26 cellular contexts compared by ENCODE assay signal in genomic region chr12:56252649-56253048, GRCh38. TPM values are rescaled to one million over a fixed set of nuclear protein-coding genes. Genes with fewer than 3 reads are reported as not detected.
DNase-seq lines count a peak whose midpoint lies in the region; ATAC-seq, FAIRE-seq and TF ChIP-seq lines count a peak whose summit lies in the region.
"Had no signal": no experiment of that assay in that cellular context is flagged by ENCODE, and none has a peak within 500 bp of the region (broad histone marks: within the 10 kb centered on the region; RNA-seq: fewer than 3 reads in every experiment).

No MANE protein-coding gene starts in this region.

- TF ChIP-seq EP300 in HepG2 (IDR thresholded peaks at IDR 0.05; ENCODE audit: low read depth in 2 of 2, low read length in 2 of 2) (no peak), HepG2 (CRISPR knock-in tag; IDR thresholded peaks at IDR 0.05; ENCODE audit: borderline replicate concordance) (no peak)

- H2AFZ ChIP-seq in HepG2 (ENCODE audit: low read length), result no peak overlapping the region

- H3K27ac ChIP-seq in 22Rv1, result 0 out of 2 replicates have a peak overlapping the region, but pooled peaks have one; percentile 12
- H3K27ac ChIP-seq in HepG2 (ENCODE audit: extremely low read length, insufficient read depth, low read length), result no peak overlapping the region
- H3K27ac ChIP-seq: A549, BLaER1 had no signal

- no peaks in the 10 kb centered on the region for H3K9me3 ChIP-seq in HepG2 (ENCODE audit: low read length)
- H3K9me3 ChIP-seq: A549, BE2C, BLaER1 had no signal

- H4K20me1 ChIP-seq in HepG2 (ENCODE audit: insufficient read depth, low read length), result no peaks in the 10 kb centered on the region

- no peak overlapping the region for H3K9ac ChIP-seq in HepG2 (ENCODE audit: insufficient read depth, low read depth, low read length)
- H3K9ac ChIP-seq: BLaER1 had no signal

- in situ Hi-C loops in HepG2 (cut with HindIII; ENCODE audit: extremely low pct_ligation_motif_present, low pct_unique_long_range_greater_than_20kb), result no loop called here

- H3K4me2 ChIP-seq in HepG2 (ENCODE audit: low read depth, low read length), result no peak overlapping the region
- H3K4me2 ChIP-seq: A549, BLaER1 had no signal

- peaks cover 10% of the 10 kb centered on the region for H3K79me2 ChIP-seq in HepG2 (ENCODE audit: insufficient read depth, low read length)

- TF ChIP-seq RAD21 in HepG2 (CRISPR knock-in tag; IDR thresholded peaks at IDR 0.05), result no peak

- intact Hi-C loops in HepG2 (cut with micrococcal nuclease; ENCODE audit: unreplicated experiment), result no loop called here

- BruUV-seq in HepG2 (replicated peaks; lab: Mats Ljungman, UMichigan), result no TSS peak

- peaks cover 17% of the 10 kb centered on the region for H3K4me1 ChIP-seq in HepG2 (ENCODE audit: insufficient read depth, low read length)

- no peaks in the 10 kb centered on the region for H3K27me3 ChIP-seq in H7 (ENCODE audit: control insufficient read depth, insufficient read depth, low read length)
- H3K27me3 ChIP-seq in HepG2 (ENCODE audit: control insufficient read depth in 1 of 2, insufficient read depth in 2 of 2, low read length in 2 of 2), result no peaks in the 10 kb centered on the region
- H3K27me3 ChIP-seq: BE2C, BLaER1 had no signal

- DNase-seq in H7, result peak; percentile 8
- DNase-seq in HepG2 (ENCODE audit: low spot score), result no peak
- DNase-seq in mesenteric fat pad (ENCODE audit: low spot score), result no peak
- DNase-seq in HK-2 (ENCODE audit: unreplicated experiment), result no peak
- DNase-seq in NCI-H1436 treated with DMSO at 0.1 percent for 48 hours (lab: John Stamatoyannopoulos, UW), result no peak
- DNase-seq: BE2C; C1 segment of cervical spinal cord; CD4-positive, alpha-beta memory T cell; CD4-positive, CD25-positive, alpha-beta regulatory T cell; CD8-positive, alpha-beta memory T cell; COR-L47; DMS 273 treated with DMSO at 0.1 percent for 48 hours; DMS153; DMS53; DMS79; DND-41; EL; GDM1 had no signal

- POLR2A ChIA-PET in HepG2 (lab: Yijun Ruan, JAX), result interaction anchor here (1.4 kb wide), 1 partner anchor 21 kb away, joined by 4 read pairs; no protein-coding TSS in a partner anchor

- no peak for ATAC-seq in HepG2
- ATAC-seq: A549, GM12878 had no signal

- CTCF ChIA-PET in HepG2 (lab: Yijun Ruan, JAX; ENCODE audit: low intra/inter-chr PET ratio, low total read pairs), result no interaction called here

- no peak for TF ChIP-seq POLR2A in HepG2 (IDR thresholded peaks at IDR 0.05; ENCODE audit: insufficient read depth in 1 of 2, low read depth in 2 of 2, low read length in 2 of 2)

- H3K4me3 ChIP-seq in H7 (ENCODE audit: insufficient read depth, low read depth, low read length) (no peak overlapping the region), HepG2 (replicated peaks in 1 of 3; ENCODE audit: insufficient read depth in 1 of 3, low read depth in 2 of 3, low read length in 3 of 3) (no peak overlapping the region)
- H3K4me3 ChIP-seq: A549, BLaER1, GM12878 had no signal

- 90% methylated on average over 3 of the region's 3 CpGs for WGBS in HepG2 (ENCODE audit: low lambda C conversion rate)

- H3K36me3 ChIP-seq in H7 (replicated peaks; ENCODE audit: control insufficient read depth, insufficient read depth, low read length), result peaks cover 64% of the 10 kb centered on the region
- H3K36me3 ChIP-seq in HepG2 (replicated peaks in 1 of 2; ENCODE audit: control insufficient read depth in 1 of 2, insufficient read depth in 2 of 2, low read length in 2 of 2), result peaks cover 31 to 55% of the 10 kb centered on the region in 2 experiments

- TF ChIP-seq CTCF in 22Rv1 (IDR thresholded peaks at IDR 0.05) (no peak), HepG2 (CRISPR knock-in tag; IDR thresholded peaks at IDR 0.05) (no peak)

- no peak for FAIRE-seq in HepG2 (lab: Jason Lieb, UNC)
- FAIRE-seq: A549, GM12878, GM12892, GM18507 had no signal

RNA-seq across cellular contexts. Expression of gene ANKRD52, which starts 5.5 kb away (rescaled TPM):
- total RNA-seq in H7 (2014; rRNA removed; shearing (Covaris generic)), result 11.2 and 13.7 TPM in 2 replicates
- 7.8 and 22.0 TPM in 2 replicates for total RNA-seq in HepG2 (2016; rRNA removed; fragmentation: Illumina TruSeq; extraction: Trizol)
- total RNA-seq in HepG2 (2016; cell fraction: cytosol; rRNA removed; fragmentation: Illumina TruSeq; extraction: Trizol; ENCODE audit: low read depth), result 1.1 and 2.9 TPM in 2 replicates
- total RNA-seq in HepG2 (2016; cell fraction: insoluble cytoplasmic fraction; rRNA removed; fragmentation: Illumina TruSeq; extraction: Trizol), result 7.7 and 17.9 TPM in 2 replicates
- 4.4 and 5.8 TPM in 2 replicates for total RNA-seq in HepG2 (2016; cell fraction: membrane; rRNA removed; fragmentation: Illumina TruSeq; extraction: Trizol)
- total RNA-seq in HepG2 (2016; cell fraction: nucleus; rRNA removed; fragmentation: Illumina TruSeq; extraction: Trizol), result 11.5 and 15.5 TPM in 2 replicates
- polyA plus RNA-seq in HepG2 (2011; rRNA removed), result 9.2 and 11.2 TPM in 2 replicates
- 6.2 TPM in 2 replicates for polyA plus RNA-seq in HepG2 (2011; cell fraction: cytosol; rRNA removed)
- polyA plus RNA-seq in HepG2 (2011; cell fraction: nucleus; rRNA removed), result 29.6 and 34.0 TPM in 2 replicates
- 9.0 and 10.3 TPM in 2 replicates for polyA plus RNA-seq in HepG2 (2012)
- polyA plus RNA-seq in HepG2 (2016; cell fraction: cytosol; fragmentation: Illumina TruSeq; extraction: Trizol; ENCODE audit: low read depth), result 0.48 and 0.53 TPM in 2 replicates
- polyA plus RNA-seq in HepG2 (2016; cell fraction: insoluble cytoplasmic fraction; fragmentation: Illumina TruSeq; extraction: Trizol; ENCODE audit: low read depth), result 9.4 and 12.7 TPM in 2 replicates
- polyA plus RNA-seq in HepG2 (2016; cell fraction: membrane; fragmentation: Illumina TruSeq; extraction: Trizol; ENCODE audit: low read depth), result 1.5 and 1.6 TPM in 2 replicates
- polyA plus RNA-seq in HepG2 (2016; cell fraction: nucleus; fragmentation: Illumina TruSeq; extraction: Trizol; ENCODE audit: insufficient read depth, low read depth), result 25.3 and 28.1 TPM in 2 replicates
- polyA minus RNA-seq in HepG2 (2011; rRNA and poly(A)+ RNA removed; ENCODE audit: low replicate concordance), result 34.8 and 47.2 TPM in 2 replicates
- polyA minus RNA-seq in HepG2 (2011; cell fraction: cytosol; rRNA and poly(A)+ RNA removed), result 11.2 and 12.0 TPM in 2 replicates
- 11.9 and 12.7 TPM in 2 replicates for polyA minus RNA-seq in HepG2 (2011; cell fraction: nucleus; rRNA and poly(A)+ RNA removed)
- total RNA-seq in mesenteric fat pad, result 46.8 TPM

RNA-seq across cellular contexts. Expression of gene COQ10A, which starts 14.1 kb away (rescaled TPM):
- total RNA-seq in H7 (2014; rRNA removed; shearing (Covaris generic)), result 15.5 and 21.2 TPM in 2 replicates
- total RNA-seq in HepG2 (2016; rRNA removed; fragmentation: Illumina TruSeq; extraction: Trizol) (18.6 and 21.0 TPM in 2 replicates), mesenteric fat pad (7.7 TPM)
- 10.8 and 11.2 TPM in 2 replicates for total RNA-seq in HepG2 (2016; cell fraction: cytosol; rRNA removed; fragmentation: Illumina TruSeq; extraction: Trizol; ENCODE audit: low read depth)
- 20.5 and 20.7 TPM in 2 replicates for total RNA-seq in HepG2 (2016; cell fraction: insoluble cytoplasmic fraction; rRNA removed; fragmentation: Illumina TruSeq; extraction: Trizol)
- 19.9 and 20.0 TPM in 2 replicates for total RNA-seq in HepG2 (2016; cell fraction: membrane; rRNA removed; fragmentation: Illumina TruSeq; extraction: Trizol)
- total RNA-seq in HepG2 (2016; cell fraction: nucleus; rRNA removed; fragmentation: Illumina TruSeq; extraction: Trizol), result 16.9 and 18.6 TPM in 2 replicates
- 35.3 and 37.3 TPM in 2 replicates for polyA plus RNA-seq in HepG2 (2011; rRNA removed)
- polyA plus RNA-seq in HepG2 (2011; cell fraction: cytosol; rRNA removed), result 27.3 and 29.7 TPM in 2 replicates
- 47.9 and 56.5 TPM in 2 replicates for polyA plus RNA-seq in HepG2 (2011; cell fraction: nucleus; rRNA removed)
- 14.4 TPM in 2 replicates for polyA plus RNA-seq in HepG2 (2012)
- 11.5 and 12.3 TPM in 2 replicates for polyA plus RNA-seq in HepG2 (2016; cell fraction: cytosol; fragmentation: Illumina TruSeq; extraction: Trizol; ENCODE audit: low read depth)
- polyA plus RNA-seq in HepG2 (2016; cell fraction: insoluble cytoplasmic fraction; fragmentation: Illumina TruSeq; extraction: Trizol; ENCODE audit: low read depth), result 20.5 and 20.9 TPM in 2 replicates
- 16.8 and 16.9 TPM in 2 replicates for polyA plus RNA-seq in HepG2 (2016; cell fraction: membrane; fragmentation: Illumina TruSeq; extraction: Trizol; ENCODE audit: low read depth)
- polyA plus RNA-seq in HepG2 (2016; cell fraction: nucleus; fragmentation: Illumina TruSeq; extraction: Trizol; ENCODE audit: insufficient read depth, low read depth), result 52.1 and 53.2 TPM in 2 replicates
- 23.4 and 33.2 TPM in 2 replicates for polyA minus RNA-seq in HepG2 (2011; rRNA and poly(A)+ RNA removed; ENCODE audit: low replicate concordance)
- 7.5 and 9.5 TPM in 2 replicates for polyA minus RNA-seq in HepG2 (2011; cell fraction: cytosol; rRNA and poly(A)+ RNA removed)
- 33.2 and 35.2 TPM in 2 replicates for polyA minus RNA-seq in HepG2 (2011; cell fraction: nucleus; rRNA and poly(A)+ RNA removed)

RNA-seq across cellular contexts. Expression of gene SLC39A5, which starts 22.8 kb away (rescaled TPM):
- 0.48 TPM in 1 of 2 replicates, not detected in the other for total RNA-seq in H7 (2014; rRNA removed; shearing (Covaris generic))
- 39.7 and 101 TPM in 2 replicates for total RNA-seq in HepG2 (2016; rRNA removed; fragmentation: Illumina TruSeq; extraction: Trizol)
- total RNA-seq in HepG2 (2016; cell fraction: cytosol; rRNA removed; fragmentation: Illumina TruSeq; extraction: Trizol; ENCODE audit: low read depth), result 32.8 and 38.8 TPM in 2 replicates
- total RNA-seq in HepG2 (2016; cell fraction: insoluble cytoplasmic fraction; rRNA removed; fragmentation: Illumina TruSeq; extraction: Trizol), result 36.4 and 95.0 TPM in 2 replicates
- 38.5 and 51.4 TPM in 2 replicates for total RNA-seq in HepG2 (2016; cell fraction: membrane; rRNA removed; fragmentation: Illumina TruSeq; extraction: Trizol)
- 91.1 and 122 TPM in 2 replicates for total RNA-seq in HepG2 (2016; cell fraction: nucleus; rRNA removed; fragmentation: Illumina TruSeq; extraction: Trizol)
- 59.7 and 80.6 TPM in 2 replicates for polyA plus RNA-seq in HepG2 (2011; rRNA removed)
- 50.4 and 79.1 TPM in 2 replicates for polyA plus RNA-seq in HepG2 (2011; cell fraction: cytosol; rRNA removed)
- polyA plus RNA-seq in HepG2 (2011; cell fraction: nucleus; rRNA removed), result 344 and 397 TPM in 2 replicates
- 73.0 and 80.9 TPM in 2 replicates for polyA plus RNA-seq in HepG2 (2012)
- 21.5 and 22.3 TPM in 2 replicates for polyA plus RNA-seq in HepG2 (2016; cell fraction: cytosol; fragmentation: Illumina TruSeq; extraction: Trizol; ENCODE audit: low read depth)
- polyA plus RNA-seq in HepG2 (2016; cell fraction: insoluble cytoplasmic fraction; fragmentation: Illumina TruSeq; extraction: Trizol; ENCODE audit: low read depth), result 28.4 and 31.4 TPM in 2 replicates
- 29.6 and 33.0 TPM in 2 replicates for polyA plus RNA-seq in HepG2 (2016; cell fraction: membrane; fragmentation: Illumina TruSeq; extraction: Trizol; ENCODE audit: low read depth)
- 202 and 204 TPM in 2 replicates for polyA plus RNA-seq in HepG2 (2016; cell fraction: nucleus; fragmentation: Illumina TruSeq; extraction: Trizol; ENCODE audit: insufficient read depth, low read depth)
- polyA minus RNA-seq in HepG2 (2011; rRNA and poly(A)+ RNA removed; ENCODE audit: low replicate concordance), result 75.4 TPM in 1 of 2 replicates, not detected in the other
- polyA minus RNA-seq in HepG2 (2011; cell fraction: cytosol; rRNA and poly(A)+ RNA removed), result 29.5 and 41.4 TPM in 2 replicates
- polyA minus RNA-seq in HepG2 (2011; cell fraction: nucleus; rRNA and poly(A)+ RNA removed), result 30.3 and 40.7 TPM in 2 replicates
- 0.16 TPM for total RNA-seq in mesenteric fat pad
- total RNA-seq: A172, G401 had no signal
- polyA plus RNA-seq: CD4-positive, alpha-beta memory T cell; CD4-positive, CD25-positive, alpha-beta regulatory T cell; CD8-positive, alpha-beta memory T cell had no signal

RNA-seq across cellular contexts. Expression of gene NABP2, which starts 28.5 kb away (rescaled TPM):
- 45.5 and 50.4 TPM in 2 replicates for total RNA-seq in H7 (2014; rRNA removed; shearing (Covaris generic))
- total RNA-seq in HepG2 (2016; rRNA removed; fragmentation: Illumina TruSeq; extraction: Trizol), result 31.2 and 33.2 TPM in 2 replicates
- 85.1 and 99.3 TPM in 2 replicates for total RNA-seq in HepG2 (2016; cell fraction: cytosol; rRNA removed; fragmentation: Illumina TruSeq; extraction: Trizol; ENCODE audit: low read depth)
- 29.7 and 31.9 TPM in 2 replicates for total RNA-seq in HepG2 (2016; cell fraction: insoluble cytoplasmic fraction; rRNA removed; fragmentation: Illumina TruSeq; extraction: Trizol)
- total RNA-seq in HepG2 (2016; cell fraction: membrane; rRNA removed; fragmentation: Illumina TruSeq; extraction: Trizol), result 92.8 and 102 TPM in 2 replicates
- 8.5 and 12.0 TPM in 2 replicates for total RNA-seq in HepG2 (2016; cell fraction: nucleus; rRNA removed; fragmentation: Illumina TruSeq; extraction: Trizol)
- 27.9 and 35.5 TPM in 2 replicates for polyA plus RNA-seq in HepG2 (2011; rRNA removed)
- polyA plus RNA-seq in HepG2 (2011; cell fraction: cytosol; rRNA removed), result 32.7 and 35.7 TPM in 2 replicates
- polyA plus RNA-seq in HepG2 (2011; cell fraction: nucleus; rRNA removed), result 6.2 and 9.4 TPM in 2 replicates
- 17.5 and 19.8 TPM in 2 replicates for polyA plus RNA-seq in HepG2 (2012)
- 123 and 144 TPM in 2 replicates for polyA plus RNA-seq in HepG2 (2016; cell fraction: cytosol; fragmentation: Illumina TruSeq; extraction: Trizol; ENCODE audit: low read depth)
- polyA plus RNA-seq in HepG2 (2016; cell fraction: insoluble cytoplasmic fraction; fragmentation: Illumina TruSeq; extraction: Trizol; ENCODE audit: low read depth), result 34.0 and 41.8 TPM in 2 replicates
- polyA plus RNA-seq in HepG2 (2016; cell fraction: membrane; fragmentation: Illumina TruSeq; extraction: Trizol; ENCODE audit: low read depth), result 103 and 111 TPM in 2 replicates
- polyA plus RNA-seq in HepG2 (2016; cell fraction: nucleus; fragmentation: Illumina TruSeq; extraction: Trizol; ENCODE audit: insufficient read depth, low read depth), result 23.6 and 24.1 TPM in 2 replicates
- 19.6 and 64.2 TPM in 2 replicates for polyA minus RNA-seq in HepG2 (2011; rRNA and poly(A)+ RNA removed; ENCODE audit: low replicate concordance)
- polyA minus RNA-seq in HepG2 (2011; cell fraction: cytosol; rRNA and poly(A)+ RNA removed), result 9.3 TPM in 2 replicates
- polyA minus RNA-seq in HepG2 (2011; cell fraction: nucleus; rRNA and poly(A)+ RNA removed), result 2.7 and 3.7 TPM in 2 replicates
- 18.2 TPM for total RNA-seq in mesenteric fat pad

RNA-seq across cellular contexts. Expression of gene RNF41, which starts 30.9 kb away (rescaled TPM):
- total RNA-seq in H7 (2014; rRNA removed; shearing (Covaris generic)), result 96.2 and 98.4 TPM in 2 replicates
- 27.1 and 32.9 TPM in 2 replicates for total RNA-seq in HepG2 (2016; rRNA removed; fragmentation: Illumina TruSeq; extraction: Trizol)
- 13.2 and 13.9 TPM in 2 replicates for total RNA-seq in HepG2 (2016; cell fraction: cytosol; rRNA removed; fragmentation: Illumina TruSeq; extraction: Trizol; ENCODE audit: low read depth)
- total RNA-seq in HepG2 (2016; cell fraction: insoluble cytoplasmic fraction; rRNA removed; fragmentation: Illumina TruSeq; extraction: Trizol), result 26.4 and 30.9 TPM in 2 replicates
- total RNA-seq in HepG2 (2016; cell fraction: membrane; rRNA removed; fragmentation: Illumina TruSeq; extraction: Trizol), result 32.7 and 39.6 TPM in 2 replicates
- 18.2 and 18.7 TPM in 2 replicates for total RNA-seq in HepG2 (2016; cell fraction: nucleus; rRNA removed; fragmentation: Illumina TruSeq; extraction: Trizol)
- 39.4 and 46.7 TPM in 2 replicates for polyA plus RNA-seq in HepG2 (2011; rRNA removed)
- 37.2 and 48.5 TPM in 2 replicates for polyA plus RNA-seq in HepG2 (2011; cell fraction: cytosol; rRNA removed)
- polyA plus RNA-seq in HepG2 (2011; cell fraction: nucleus; rRNA removed), result 33.0 and 35.2 TPM in 2 replicates
- polyA plus RNA-seq in HepG2 (2012), result 16.6 and 19.8 TPM in 2 replicates
- polyA plus RNA-seq in HepG2 (2016; cell fraction: cytosol; fragmentation: Illumina TruSeq; extraction: Trizol; ENCODE audit: low read depth), result 9.3 and 14.8 TPM in 2 replicates
- 23.1 and 24.0 TPM in 2 replicates for polyA plus RNA-seq in HepG2 (2016; cell fraction: insoluble cytoplasmic fraction; fragmentation: Illumina TruSeq; extraction: Trizol; ENCODE audit: low read depth)
- polyA plus RNA-seq in HepG2 (2016; cell fraction: membrane; fragmentation: Illumina TruSeq; extraction: Trizol; ENCODE audit: low read depth), result 22.3 and 25.8 TPM in 2 replicates
- polyA plus RNA-seq in HepG2 (2016; cell fraction: nucleus; fragmentation: Illumina TruSeq; extraction: Trizol; ENCODE audit: insufficient read depth, low read depth), result 17.4 and 20.5 TPM in 2 replicates
- polyA minus RNA-seq in HepG2 (2011; rRNA and poly(A)+ RNA removed; ENCODE audit: low replicate concordance), result 241 and 278 TPM in 2 replicates
- polyA minus RNA-seq in HepG2 (2011; cell fraction: cytosol; rRNA and poly(A)+ RNA removed), result 36.8 and 40.2 TPM in 2 replicates
- 33.3 and 39.0 TPM in 2 replicates for polyA minus RNA-seq in HepG2 (2011; cell fraction: nucleus; rRNA and poly(A)+ RNA removed)
- total RNA-seq in mesenteric fat pad, result 93.8 TPM

Comparison
In these comparisons a context has a peak if more than half of its experiments do, and no peak if none do; other contexts are left out.
1. RNA of gene SLC39A5, which starts 22.8 kb away (total RNA-seq): 32.8 to 122 TPM in HepG2; 0.16 TPM in mesenteric fat pad (single experiment) and 0.48 TPM in H7; every median in the first group is over 10 times any median in the second.